Comparison of ENCODE assay signal across 8 cellular contexts in the genomic region with DNA sequence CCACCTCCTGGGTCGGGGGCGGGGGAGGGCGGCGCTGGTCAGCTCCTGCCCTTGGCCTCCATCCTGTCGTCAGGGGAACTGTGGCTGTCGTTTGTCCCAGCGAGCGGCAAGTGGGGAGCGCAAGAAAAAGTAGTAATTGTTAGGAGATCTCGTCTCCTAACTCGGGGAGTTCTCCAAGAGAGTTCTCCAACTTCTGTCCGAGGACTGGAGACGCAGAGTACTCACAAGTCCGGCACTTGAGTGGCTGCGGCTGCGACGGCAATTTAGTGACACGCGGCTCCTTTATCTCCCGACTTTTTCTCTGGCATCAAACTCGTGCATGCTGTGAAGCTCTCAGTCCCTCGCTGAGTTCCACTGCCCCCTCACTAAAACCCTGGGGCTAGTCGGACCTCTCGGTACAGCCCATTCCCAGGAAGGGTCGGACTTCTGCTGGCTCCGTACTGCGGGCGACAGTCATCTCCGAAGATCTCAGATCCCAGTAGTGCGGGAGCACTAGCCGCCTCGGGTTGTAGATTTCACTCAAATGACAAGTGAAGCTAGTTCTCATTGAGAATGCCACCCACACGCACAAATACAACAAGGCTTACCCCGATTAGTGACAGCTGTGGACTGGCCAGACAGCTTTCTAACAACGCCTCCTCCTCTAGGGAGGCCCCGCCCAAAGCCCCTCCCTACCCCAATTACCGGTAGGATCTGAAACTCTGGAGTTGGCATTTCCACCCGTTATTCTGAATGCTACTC. TPM values are rescaled to one million over a fixed set of nuclear protein-coding genes. Genes with fewer than 3 reads are reported as not detected.
DNase-seq lines count a peak whose midpoint lies in the region; ATAC-seq, FAIRE-seq and TF ChIP-seq lines count a peak whose summit lies in the region.

A gene (minus strand): TSS at position 611 of the 741 bp plus-strand sequence. CDS start 743 bp downstream, outside the sequence.

- FAIRE-seq in small intestine (lab: Jason Lieb, UNC), result no peak

- no peaks in the 10 kb centered on the region for H3K9me3 ChIP-seq in SJCRH30 (replicated peaks)
- H3K9me3 ChIP-seq in right atrium auricular region, result no peaks in the 10 kb centered on the region
- no peaks in the 10 kb centered on the region for H3K9me3 ChIP-seq in prostate gland
- H3K9me3 ChIP-seq in small intestine (ENCODE audit: control insufficient read depth, low read depth), result no peaks in the 10 kb centered on the region

- ATAC-seq in HG02763 (IDR thresholded peaks at IDR 0.05; ENCODE audit: unreplicated experiment) (no peak), HG03469 (IDR thresholded peaks at IDR 0.05; ENCODE audit: unreplicated experiment) (no peak)

- TF ChIP-seq CTCF in right atrium auricular region (IDR thresholded peaks at IDR 0.05) (no peak), prostate gland (IDR thresholded peaks at IDR 0.05) (no peak)

- H3K36me3 ChIP-seq in SJCRH30 (no peaks in the 10 kb centered on the region), right atrium auricular region (no peaks in the 10 kb centered on the region), prostate gland (no peaks in the 10 kb centered on the region), small intestine (ENCODE audit: control insufficient read depth in 2 of 2, insufficient read depth in 2 of 2, low read length in 2 of 2) (no peaks in the 10 kb centered on the region)

- WGBS in prostate gland, result 1% methylated on average over 38 of the region's 38 CpGs
- 2 to 7% (median 3%) methylated on average over 38 of the region's 38 CpGs for WGBS in small intestine, 3 donors

- DNase-seq in Daoy (ENCODE audit: low read depth), result peak; percentile 4
- DNase-seq in SJCRH30, result peak; percentile 35 to 39
- peak; percentile 62 for DNase-seq in right atrium auricular region (ENCODE audit: low spot score)
- peak; percentile 8 for DNase-seq in prostate gland (ENCODE audit: low spot score)
- no peak for DNase-seq in small intestine
- no peak for DNase-seq in activated T-cell treated with anti-CD3 and anti-CD28 coated beads, Interleukin-2, amount 50 U/mL, for 1 hour

- H3K27me3 ChIP-seq in SJCRH30 (no peaks in the 10 kb centered on the region), right atrium auricular region (no peaks in the 10 kb centered on the region), prostate gland (replicated peaks; ENCODE audit: insufficient read depth) (no peaks in the 10 kb centered on the region), small intestine (ENCODE audit: control insufficient read depth in 2 of 2, insufficient read depth in 2 of 2, low read length in 2 of 2) (peaks cover 12 to 20% of the 10 kb centered on the region in 2 donors)

- H3K4me3 ChIP-seq in SJCRH30, result no peak within 1 kb of the TSS
- H3K4me3 ChIP-seq in right atrium auricular region, result peak within 1 kb of the TSS; percentile 58 to 75
- H3K4me3 ChIP-seq in prostate gland, result peak within 1 kb of the TSS; percentile 33 to 36
- no peak within 1 kb of the TSS for H3K4me3 ChIP-seq in small intestine (ENCODE audit: low read depth in 1 of 2, low read length in 2 of 2)

- no peak for TF ChIP-seq POLR2A in prostate gland (IDR thresholded peaks at IDR 0.05)

- intact Hi-C loops in prostate gland (cut with DNase I), result loop anchor here (10.0 kb wide), 2 partner anchors 145 to 305 kb away; no protein-coding TSS in a partner anchor

- H3K27ac ChIP-seq in SJCRH30, result no peak within 1 kb of the TSS
- peak within 1 kb of the TSS; percentile 83 to 87 for H3K27ac ChIP-seq in right atrium auricular region
- H3K27ac ChIP-seq in prostate gland, result peak within 1 kb of the TSS in 1 of 2 donors; percentile 70
- H3K27ac ChIP-seq in small intestine (ENCODE audit: low read depth in 1 of 2, low read length in 1 of 2), result no peak within 1 kb of the TSS

- H3K4me1 ChIP-seq in SJCRH30, result no peaks in the 10 kb centered on the region
- H3K4me1 ChIP-seq in right atrium auricular region, result peaks cover 0 to 23% of the 10 kb centered on the region in 2 donors
- H3K4me1 ChIP-seq in prostate gland (replicated peaks), result no peaks in the 10 kb centered on the region
- H3K4me1 ChIP-seq in small intestine (ENCODE audit: control insufficient read depth in 2 of 2, insufficient read depth in 1 of 2, low read depth in 1 of 2, low read length in 1 of 2), result no peaks in the 10 kb centered on the region

RNA-seq across cellular contexts. Expression of the gene that starts here (rescaled TPM):
- under 0.01 TPM in 1 of 2 replicates, not detected in the other for total RNA-seq in Daoy (2014; rRNA removed; shearing (Covaris generic))
- 0.05 TPM in 1 of 2 replicates, not detected in the other for total RNA-seq in SJCRH30 (2014; rRNA removed; shearing (Covaris generic))
- total RNA-seq in right atrium auricular region, result 1 to 10 TPM; 8.2 to 8.6 TPM
- total RNA-seq in prostate gland, result 1 to 10 TPM; 3.5 to 5.9 TPM
- under 1 TPM in 2 of 3 donors, not detected in 1; under 0.01 to 0.03 TPM for polyA plus RNA-seq in small intestine

Comparison
In these comparisons a context has a peak if more than half of its experiments do, and no peak if none do; other contexts are left out.
1. Peak in DNase-seq in Daoy; RNA of the gene not detected or under 1 TPM.
2. Peak in DNase-seq in SJCRH30; RNA of the gene not detected or under 1 TPM.
3. DNase-seq: peak in right atrium auricular region (single experiment) and prostate gland (single experiment); none in small intestine (single experiment) and activated T-cell treated with anti-CD3 and anti-CD28 coated beads, Interleukin-2, amount 50 U/mL, for 1 hour (single experiment).
4. H3K27ac ChIP-seq: peak in right atrium auricular region (2 of 2); none in SJCRH30 (single experiment) and small intestine (0 of 2).
5. H3K4me3 ChIP-seq: peak in right atrium auricular region (2 of 2) and prostate gland (2 of 2); none in SJCRH30 (single experiment) and small intestine (0 of 2).